Comparison of ENCODE assay signal across 17 cellular contexts in the genomic region with DNA sequence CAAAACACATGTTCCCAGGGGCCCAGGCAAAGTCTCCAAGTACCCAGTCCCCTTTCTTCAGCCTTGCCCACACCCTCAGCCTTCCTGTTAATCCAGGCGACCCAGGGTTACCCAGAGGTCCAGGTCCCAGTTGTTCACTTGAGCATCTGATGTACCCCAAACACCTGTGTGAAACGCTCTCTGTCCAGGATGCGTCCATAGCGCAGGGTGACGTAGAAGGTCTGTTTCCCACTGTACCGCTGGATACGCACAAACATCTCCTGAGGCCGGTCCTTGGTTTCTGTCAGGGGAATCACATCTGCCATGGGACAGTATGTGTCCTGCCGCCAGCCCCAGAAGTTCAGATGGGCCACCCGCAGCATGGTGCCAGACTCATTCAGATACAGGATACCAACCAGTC. TPM values are rescaled to one million over a fixed set of nuclear protein-coding genes. Genes with fewer than 3 reads are reported as not detected.
DNase-seq lines count a peak whose midpoint lies in the region; TF ChIP-seq lines count a peak whose summit lies in the region.
"Had no signal": no experiment of that assay in that cellular context is flagged by ENCODE, and none has a peak within 500 bp of the region (broad histone marks: within the 10 kb centered on the region; RNA-seq: fewer than 3 reads in every experiment).

No MANE protein-coding gene starts in this region.

- H3K4me2 ChIP-seq in PC-9: peak overlapping the region; percentile 96; the same call in 1 of the 2 replicates

- peaks cover 3% of the 10 kb centered on the region for H3F3A ChIP-seq in PC-9 (ENCODE audit: insufficient read depth, low read depth)

- H4K20me1 ChIP-seq in PC-9 (ENCODE audit: insufficient read depth): peaks cover 27% of the 10 kb centered on the region

- H3K4me3 ChIP-seq in right atrium auricular region: no peak overlapping the region
- no peak overlapping the region for H3K4me3 ChIP-seq in PC-9
- H3K4me3 ChIP-seq in iPS-20b (ENCODE audit: low read length): 0 out of 2 replicates have a peak overlapping the region, but pooled peaks have one; percentile 87

- H3K36me3 ChIP-seq in right atrium auricular region (no peaks in the 10 kb centered on the region), PC-9 (ENCODE audit: low read depth) (0 out of 2 replicates have a peak, but pooled peaks cover 8% of the 10 kb centered on the region), iPS-20b (ENCODE audit: insufficient read depth, low read depth, low read length) (peaks cover 12% of the 10 kb centered on the region; the same call in 1 of the 2 replicates)
- H3K36me3 ChIP-seq: gastrocnemius medialis had no signal

- intact Hi-C loops in cardiac septum (cut with DNase I) (loop anchor here (5.0 kb wide), 3 partner anchors 71 to 229 kb away; a partner anchor contains a TSS), PC-9 (cut with micrococcal nuclease; ENCODE audit: unreplicated experiment) (loop anchor here (2.0 to 5.0 kb wide), 4 partner anchors 73 to 166 kb away; a partner anchor contains a TSS)

- H2AFZ ChIP-seq in PC-9: no peak overlapping the region

- TF ChIP-seq CTCF in right atrium auricular region (IDR thresholded peaks at IDR 0.05) (no peak), PC-9 (conservative IDR thresholded peaks at IDR 0.05) (no peak)

- H3K9me3 ChIP-seq in right atrium auricular region (no peaks in the 10 kb centered on the region), PC-9 (ENCODE audit: insufficient read depth, low read depth) (no peaks in the 10 kb centered on the region), iPS-20b (ENCODE audit: insufficient read depth, low read depth, low read length) (no peaks in the 10 kb centered on the region)
- H3K9me3 ChIP-seq: BE2C, gastrocnemius medialis, upper lobe of left lung had no signal

- H3K9me2 ChIP-seq in PC-9 (ENCODE audit: insufficient read depth): no peaks in the 10 kb centered on the region

- no TSS peak for BruUV-seq in PC-9 (replicated peaks; lab: Mats Ljungman, UMichigan)

- no peak overlapping the region for H3K9ac ChIP-seq in iPS-20b (ENCODE audit: low read depth, low read length)

- H3K27me3 ChIP-seq in right atrium auricular region: no peaks in the 10 kb centered on the region
- no peaks in the 10 kb centered on the region for H3K27me3 ChIP-seq in PC-9 (ENCODE audit: insufficient read depth, low read depth)
- H3K27me3 ChIP-seq in iPS-20b (ENCODE audit: insufficient read depth, low read length): no peaks in the 10 kb centered on the region
- H3K27me3 ChIP-seq: BE2C, gastrocnemius medialis, upper lobe of left lung had no signal

- CTCF ChIA-PET in PC-9 (lab: Charles Lee): no interaction called here

- peaks cover 57% of the 10 kb centered on the region for H3K79me2 ChIP-seq in PC-9 (ENCODE audit: low read depth)

- no peak overlapping the region for H3K27ac ChIP-seq in right atrium auricular region
- no peak overlapping the region for H3K27ac ChIP-seq in PC-9
- H3K27ac ChIP-seq in iPS-20b (ENCODE audit: low read length): no peak overlapping the region
- no peak overlapping the region for H3K27ac ChIP-seq in substantia nigra (ENCODE audit: low read depth, low read length, poor library complexity, severe bottlenecking)

- DNase-seq in cardiac septum (ENCODE audit: low spot score) (peak; percentile 67), right atrium auricular region (ENCODE audit: low spot score) (no peak), PC-9 (no peak), KG1 (lab: John Stamatoyannopoulos, UW) (no peak), GDM1 (lab: John Stamatoyannopoulos, UW) (no peak), substantia nigra (lab: John Stamatoyannopoulos, UW) (no peak)
- DNase-seq in stimulated activated CD4-positive, alpha-beta T cell treated with anti-CD3 and anti-CD28 coated beads, Interleukin-2, amount 100 ng/mL, for 24 hours: no peak
- DNase-seq: BE2C; gastrocnemius medialis; GOT3; NCI-H1092 treated with DMSO at 0.1 percent for 48 hours; NCI-H2171 treated with DMSO at 0.1 percent for 48 hours; SHP77 treated with DMSO at 0.1 percent for 48 hours; stimulated activated CD4-positive, alpha-beta T cell treated with anti-CD3 and anti-CD28 coated beads, Interleukin-4, amount 100 ng/mL, for 24 hours; T1000; upper lobe of left lung had no signal

- peaks cover 0 to 31% of the 10 kb centered on the region in 2 donors for H3K4me1 ChIP-seq in right atrium auricular region
- peaks cover 22% of the 10 kb centered on the region for H3K4me1 ChIP-seq in PC-9 (replicated peaks; ENCODE audit: insufficient read depth)
- peaks cover 8% of the 10 kb centered on the region; the same call in 1 of the 2 replicates for H3K4me1 ChIP-seq in iPS-20b (ENCODE audit: insufficient read depth, low read length)
- H3K4me1 ChIP-seq: BE2C had no signal

- POLR2A ChIA-PET in PC-9 (lab: Charles Lee; ENCODE audit: unreplicated experiment): no interaction called here

RNA-seq across cellular contexts. Expression of a gene that starts 1.6 kb away (rescaled TPM):
- total RNA-seq in cardiac septum (10.4 TPM), right atrium auricular region (1 to 10 TPM; 6.3 to 7.6 TPM), PC-9 (2021) (20.5 and 27.0 TPM in 2 replicates)

RNA-seq across cellular contexts. Expression of a gene that starts 1.8 kb away (rescaled TPM):
- total RNA-seq in cardiac septum: 22.5 TPM
- total RNA-seq in right atrium auricular region: 10 to 100 TPM; 14.5 to 20.5 TPM
- total RNA-seq in PC-9 (2021): 40.0 and 54.4 TPM in 2 replicates
